In genomic region chr6:22647671-22648070, GRCh38 we compare ENCODE assay signal across 22 cellular contexts.
"Had no signal": no experiment of that assay in that cellular context is flagged by ENCODE, and none has a peak within 500 bp of the region (broad histone marks: within the 10 kb centered on the region; RNA-seq: fewer than 3 reads in every experiment).

No MANE protein-coding gene starts in this region.

- H3K4me3 Mint-ChIP-seq: activated T-cell treated with anti-CD3 and anti-CD28 coated beads, Interleukin-2, amount 50 U/mL, for 72 hours; dendritic cell treated with granulocyte-macrophage colony-stimulating factor and Interleukin-4, amounts not matched to agents 40 ng/mL and 50 ng/mL, for 4 days; naive thymus-derived CD8-positive, alpha-beta T cell; neural progenitor cell; stimulated activated memory B cell treated with anti-CD40 and anti-IgM and Interleukin-4, amounts not matched to agents 10 μg/mL and 1 μg/mL and 100 μg/mL, for 72 hours; stimulated activated naive CD8-positive, alpha-beta T cell treated with anti-CD3 and anti-CD28 coated beads, Interleukin-15, amount 100 ng/mL, for 72 hours had no signal

- H3K27me3 Mint-ChIP-seq: dendritic cell treated with granulocyte-macrophage colony-stimulating factor and Interleukin-4, amounts not matched to agents 40 ng/mL and 50 ng/mL, for 4 days; naive thymus-derived CD8-positive, alpha-beta T cell; stimulated activated memory B cell treated with anti-CD40 and anti-IgM and Interleukin-4, amounts not matched to agents 10 μg/mL and 1 μg/mL and 100 μg/mL, for 72 hours; stimulated activated naive CD8-positive, alpha-beta T cell treated with anti-CD3 and anti-CD28 coated beads, Interleukin-15, amount 100 ng/mL, for 72 hours had no signal

- H3K36me3 Mint-ChIP-seq: activated naive CD4-positive, alpha-beta T cell treated with anti-CD3 and anti-CD28 coated beads, Interleukin-2, amount 50 U/mL, for 72 hours; naive thymus-derived CD8-positive, alpha-beta T cell; neural progenitor cell; stimulated activated memory B cell treated with anti-CD40 and anti-IgM and Interleukin-4, amounts not matched to agents 10 μg/mL and 1 μg/mL and 100 μg/mL, for 72 hours had no signal

- H3K9me3 Mint-ChIP-seq: activated T-cell treated with anti-CD3 and anti-CD28 coated beads, Interleukin-2, amount 50 U/mL, for 72 hours; neural progenitor cell; stimulated activated memory B cell treated with anti-CD40 and anti-IgM and Interleukin-4, amounts not matched to agents 10 μg/mL and 1 μg/mL and 100 μg/mL, for 72 hours; stimulated activated naive CD8-positive, alpha-beta T cell treated with anti-CD3 and anti-CD28 coated beads, Interleukin-15, amount 100 ng/mL, for 72 hours had no signal

- DNase-seq: activated CD4-positive, alpha-beta T cell treated with anti-CD3 and anti-CD28 coated beads for 4 hours; activated CD4-positive, alpha-beta T cell treated with anti-CD3 and anti-CD28 coated beads, Interleukin-2, amount 50 U/mL, for 4 hours; activated naive CD4-positive, alpha-beta T cell; activated T-cell treated with anti-CD3 and anti-CD28 coated beads for 4 hours; activated T-cell treated with anti-CD3 and anti-CD28 coated beads, Interleukin-2, amount 50 U/mL, for 72 hours; central memory CD4-positive, alpha-beta T cell; effector CD8-positive, alpha-beta T cell; gastrocnemius medialis; islet precursor cell; left ventricle myocardium inferior; midbrain; naive thymus-derived CD8-positive, alpha-beta T cell; stimulated activated CD4-positive, alpha-beta T cell treated with anti-CD3 and anti-CD28 coated beads, Interleukin-1b, Interleukin-23, amount 100 ng/mL, for 48 hours; stimulated activated CD4-positive, alpha-beta T cell treated with anti-CD3 and anti-CD28 coated beads, Interleukin-4, amount 100 ng/mL, for 4 hours; stimulated activated CD8-positive, alpha-beta memory T cell treated with anti-CD3 and anti-CD28 coated beads, Interleukin-4, amount 100 ng/mL, for 48 hours; stimulated activated naive CD8-positive, alpha-beta T cell treated with anti-CD3 and anti-CD28 coated beads, Interleukin-15, amount 100 ng/mL, for 72 hours; thyroid gland; upper lobe of left lung had no signal

- H3K27ac Mint-ChIP-seq: activated naive CD4-positive, alpha-beta T cell treated with anti-CD3 and anti-CD28 coated beads, Interleukin-2, amount 50 U/mL, for 72 hours; activated T-cell treated with anti-CD3 and anti-CD28 coated beads, Interleukin-2, amount 50 U/mL, for 72 hours; dendritic cell treated with granulocyte-macrophage colony-stimulating factor and Interleukin-4, amounts not matched to agents 40 ng/mL and 50 ng/mL, for 4 days; naive thymus-derived CD8-positive, alpha-beta T cell; neural progenitor cell; stimulated activated memory B cell treated with anti-CD40 and anti-IgM and Interleukin-4, amounts not matched to agents 10 μg/mL and 1 μg/mL and 100 μg/mL, for 72 hours; stimulated activated naive CD8-positive, alpha-beta T cell treated with anti-CD3 and anti-CD28 coated beads, Interleukin-15, amount 100 ng/mL, for 72 hours had no signal

- ATAC-seq: activated naive CD4-positive, alpha-beta T cell treated with anti-CD3 and anti-CD28 coated beads, Interleukin-2, amount 50 U/mL, for 72 hours; activated T-cell treated with anti-CD3 and anti-CD28 coated beads, Interleukin-2, amount 50 U/mL, for 72 hours; gastrocnemius medialis; naive thymus-derived CD8-positive, alpha-beta T cell; stimulated activated memory B cell treated with anti-CD40 and anti-IgM and Interleukin-4, amounts not matched to agents 10 μg/mL and 1 μg/mL and 100 μg/mL, for 72 hours; stimulated activated naive CD8-positive, alpha-beta T cell treated with anti-CD3 and anti-CD28 coated beads, Interleukin-15, amount 100 ng/mL, for 72 hours had no signal

- H3K4me1 Mint-ChIP-seq: naive thymus-derived CD8-positive, alpha-beta T cell; stimulated activated memory B cell treated with anti-CD40 and anti-IgM and Interleukin-4, amounts not matched to agents 10 μg/mL and 1 μg/mL and 100 μg/mL, for 72 hours; stimulated activated naive CD8-positive, alpha-beta T cell treated with anti-CD3 and anti-CD28 coated beads, Interleukin-15, amount 100 ng/mL, for 72 hours had no signal
